Comparison of ENCODE assay signal across 18 cellular contexts in the genomic region with DNA sequence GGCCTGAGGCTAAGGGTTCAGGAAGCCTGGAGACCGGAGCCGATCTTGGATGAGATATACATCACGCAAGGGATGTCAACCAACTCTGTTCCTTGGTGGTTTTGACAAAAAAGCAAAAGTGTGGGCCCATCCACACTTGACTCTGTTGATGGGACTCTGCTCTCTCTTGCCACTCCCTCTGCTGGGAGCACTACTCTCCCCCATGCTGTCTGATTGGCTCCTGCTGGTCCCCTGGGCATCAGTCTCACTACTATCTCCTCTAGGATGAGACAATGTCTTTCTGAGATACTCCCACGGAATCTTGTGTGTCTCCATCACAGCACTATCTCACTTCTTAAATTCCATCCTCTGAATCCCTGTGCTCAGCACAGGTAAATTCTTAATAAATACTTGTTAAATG.
"Had no signal": no experiment of that assay in that cellular context is flagged by ENCODE, and none has a peak within 500 bp of the region (broad histone marks: within the 10 kb centered on the region; RNA-seq: fewer than 3 reads in every experiment).

No MANE protein-coding gene starts in this region.

- H3K27me3 ChIP-seq: colonic mucosa had no signal

- DNase-seq: activated B cell treated with CpG ODN at 0.5 μM for 24 hours; activated CD4-positive, alpha-beta T cell treated with anti-CD3 and anti-CD28 coated beads, Interleukin-2, amount 50 U/mL, for 1 hour; activated CD8-positive, alpha-beta T cell treated with anti-CD3 and anti-CD28 coated beads, Interleukin-2, amount 10 ng/mL, durations not matched to agents 7 days and 5 days; activated gamma-delta T cell treated with Interleukin-2 at 50 U/mL for 16 hours; activated naive CD4-positive, alpha-beta T cell treated with anti-CD3 and anti-CD28 coated beads, Interleukin-2, amount 10 ng/mL, durations not matched to agents 7 days and 5 days; activated naive CD8-positive, alpha-beta T cell treated with anti-CD3 and anti-CD28 coated beads for 36 hours; activated T-cell treated with anti-CD3 and anti-CD28 coated beads, Interleukin-2, amount 50 U/mL, for 72 hours; anterior cingulate cortex; colonic mucosa; NCI-H1092; NCI-H1417; NCI-H2029; PC-9; SHP77 treated with DMSO at 0.1 percent for 48 hours; T-helper 9 cell had no signal

- H3K9me3 Mint-ChIP-seq: activated B cell treated with CpG ODN at 0.5 μM for 24 hours; activated naive CD8-positive, alpha-beta T cell treated with anti-CD3 and anti-CD28 coated beads for 36 hours; activated T-cell treated with anti-CD3 and anti-CD28 coated beads, Interleukin-2, amount 50 U/mL, for 72 hours; activated T-helper 2 cell treated with anti-CD3 and anti-CD28 coated beads, Interferon-gamma antibody, Interleukin-2, Interleukin-4, amounts not matched to agents 10 μg/mL and 5 μg/mL and 100 μg/mL, durations not matched to agents 14 hours and 24 hours and 36 hours; T-helper 1 cell treated with Interleukin-12 subunit alpha and Interleukin-12 subunit beta and Interleukin-4 antibody, amounts not matched to agents 30 μg/mL and 1 μg/mL, for 36 hours had no signal

- H2AFZ ChIP-seq: PC-9 had no signal

- ATAC-seq: activated CD8-positive, alpha-beta T cell treated with anti-CD3 and anti-CD28 coated beads, Interleukin-2, amount 10 ng/mL, durations not matched to agents 7 days and 5 days; activated T-cell treated with anti-CD3 and anti-CD28 coated beads, Interleukin-2, amount 50 U/mL, for 72 hours had no signal

- H3K4me3 Mint-ChIP-seq: activated CD8-positive, alpha-beta T cell treated with anti-CD3 and anti-CD28 coated beads, Interleukin-2, amount 10 ng/mL, durations not matched to agents 7 days and 5 days; activated naive CD4-positive, alpha-beta T cell treated with anti-CD3 and anti-CD28 coated beads, Interleukin-2, amount 10 ng/mL, durations not matched to agents 7 days and 5 days; activated naive CD8-positive, alpha-beta T cell treated with anti-CD3 and anti-CD28 coated beads for 36 hours; activated T-cell treated with anti-CD3 and anti-CD28 coated beads, Interleukin-2, amount 50 U/mL, for 72 hours; T-helper 1 cell treated with Interleukin-12 subunit alpha and Interleukin-12 subunit beta and Interleukin-4 antibody, amounts not matched to agents 30 μg/mL and 1 μg/mL, for 36 hours had no signal

- H3K4me3 ChIP-seq: colonic mucosa, PC-9 had no signal

- H3K36me3 ChIP-seq: colonic mucosa had no signal

- H3K9me3 ChIP-seq: colonic mucosa had no signal

- H3K4me1 ChIP-seq: colonic mucosa had no signal

- H3K27ac Mint-ChIP-seq: activated CD8-positive, alpha-beta T cell treated with anti-CD3 and anti-CD28 coated beads, Interleukin-2, amount 10 ng/mL, durations not matched to agents 7 days and 5 days; activated naive CD4-positive, alpha-beta T cell treated with anti-CD3 and anti-CD28 coated beads, Interleukin-2, amount 10 ng/mL, durations not matched to agents 7 days and 5 days; activated naive CD8-positive, alpha-beta T cell treated with anti-CD3 and anti-CD28 coated beads for 36 hours; activated T-cell treated with anti-CD3 and anti-CD28 coated beads, Interleukin-2, amount 50 U/mL, for 72 hours; activated T-helper 2 cell treated with anti-CD3 and anti-CD28 coated beads, Interferon-gamma antibody, Interleukin-2, Interleukin-4, amounts not matched to agents 10 μg/mL and 5 μg/mL and 100 μg/mL, durations not matched to agents 14 hours and 24 hours and 36 hours; T-helper 1 cell treated with Interleukin-12 subunit alpha and Interleukin-12 subunit beta and Interleukin-4 antibody, amounts not matched to agents 30 μg/mL and 1 μg/mL, for 36 hours had no signal

- H3K27ac ChIP-seq: colonic mucosa, KMS-11, PC-9 had no signal

- H3K27me3 Mint-ChIP-seq: activated B cell treated with CpG ODN at 0.5 μM for 24 hours; activated naive CD4-positive, alpha-beta T cell treated with anti-CD3 and anti-CD28 coated beads, Interleukin-2, amount 10 ng/mL, durations not matched to agents 7 days and 5 days; activated naive CD8-positive, alpha-beta T cell treated with anti-CD3 and anti-CD28 coated beads for 36 hours had no signal

- H3K4me2 ChIP-seq: KMS-11, PC-9 had no signal
